8 cellular contexts compared by ENCODE assay signal in genomic region chr19:16470541-16470910, GRCh38. TPM values are rescaled to one million over a fixed set of nuclear protein-coding genes. Genes with fewer than 3 reads are reported as not detected.
DNase-seq lines count a peak whose midpoint lies in the region; ATAC-seq and TF ChIP-seq lines count a peak whose summit lies in the region.

No MANE protein-coding gene starts in this region.

- no peaks in the 10 kb centered on the region for H3K27me3 ChIP-seq in OCI-LY3 (ENCODE audit: low read depth, low read length)
- no peaks in the 10 kb centered on the region for H3K27me3 ChIP-seq in endodermal cell (ENCODE audit: control insufficient read depth, insufficient read depth, low read length, poor library complexity, severe bottlenecking)
- H3K27me3 ChIP-seq in parathyroid adenoma (ENCODE audit: control insufficient read depth, insufficient read depth, low read length) = no peaks in the 10 kb centered on the region

- H3K9ac ChIP-seq in OCI-LY3 (ENCODE audit: low read length) (peak overlapping the region; percentile 50), endodermal cell (ENCODE audit: extremely low read depth, low read length, poor library complexity, severe bottlenecking) (peak overlapping the region; percentile 79), parathyroid adenoma (no peak overlapping the region)

- H3K4me3 Mint-ChIP-seq in endodermal cell = peak overlapping the region; percentile 81

- H3K36me3 ChIP-seq in OCI-LY3 (replicated peaks; ENCODE audit: low read depth, low read length) (peaks cover 8% of the 10 kb centered on the region), endodermal cell (ENCODE audit: control insufficient read depth, insufficient read depth, low read length) (no peaks in the 10 kb centered on the region), parathyroid adenoma (ENCODE audit: control insufficient read depth, insufficient read depth, low read length) (no peaks in the 10 kb centered on the region)

- no peak overlapping the region for H3K27ac Mint-ChIP-seq in endodermal cell

- H3K4me2 ChIP-seq in OCI-LY3 (ENCODE audit: low read length) = peak overlapping the region; percentile 92
- peak overlapping the region; percentile 77 for H3K4me2 ChIP-seq in parathyroid adenoma (ENCODE audit: low read length)

- H3K9me3 Mint-ChIP-seq in endodermal cell = peaks cover 3% of the 10 kb centered on the region

- H3K4me1 ChIP-seq in OCI-LY3 (ENCODE audit: low read length) (peaks cover 25% of the 10 kb centered on the region), endodermal cell (ENCODE audit: control insufficient read depth, insufficient read depth, low read length) (peaks cover 8% of the 10 kb centered on the region), parathyroid adenoma (peaks cover 11% of the 10 kb centered on the region)

- H2AFZ ChIP-seq in OCI-LY3 (ENCODE audit: low read depth, low read length) = no peak overlapping the region
- no peak overlapping the region for H2AFZ ChIP-seq in parathyroid adenoma

- H3K9me3 ChIP-seq in OCI-LY3 (ENCODE audit: insufficient read depth, low read length) = no peaks in the 10 kb centered on the region
- H3K9me3 ChIP-seq in endodermal cell (ENCODE audit: control insufficient read depth, low read length) = peaks cover 6% of the 10 kb centered on the region
- no peaks in the 10 kb centered on the region for H3K9me3 ChIP-seq in parathyroid adenoma (ENCODE audit: control insufficient read depth, low read length)

- ATAC-seq in HG03457 (IDR thresholded peaks at IDR 0.05; ENCODE audit: unreplicated experiment) (no peak), GM18873 (IDR thresholded peaks at IDR 0.05; ENCODE audit: low FRiP score, unreplicated experiment) (no peak)

- H3K4me1 Mint-ChIP-seq in endodermal cell = peaks cover 23% of the 10 kb centered on the region

- TF ChIP-seq CTCF in OCI-LY3 (IDR thresholded peaks at IDR 0.05; ENCODE audit: low read depth, low read length) (no peak), endodermal cell (conservative IDR thresholded peaks at IDR 0.05) (no peak), parathyroid adenoma (IDR thresholded peaks at IDR 0.05) (no peak)

- peaks cover 38% of the 10 kb centered on the region for H4K20me1 ChIP-seq in OCI-LY3 (ENCODE audit: insufficient read depth, low read length)

- H3K27ac ChIP-seq in OCI-LY3 (ENCODE audit: low read length) = no peak overlapping the region
- H3K27ac ChIP-seq in endodermal cell (ENCODE audit: low read depth, low read length) = no peak overlapping the region
- peak overlapping the region; percentile 29 for H3K27ac ChIP-seq in parathyroid adenoma

- H3K79me2 ChIP-seq in OCI-LY3 (ENCODE audit: low read length) (peaks cover 60% of the 10 kb centered on the region), parathyroid adenoma (peaks cover 56% of the 10 kb centered on the region)

- DNase-seq in ELR (ENCODE audit: low read depth) = peak; percentile 14
- DNase-seq in endodermal cell = no peak
- DNase-seq in NCI-H2081 (lab: John Stamatoyannopoulos, UW) = no peak
- DNase-seq in DMS 273 (lab: John Stamatoyannopoulos, UW; ENCODE audit: unreplicated experiment) = no peak

- H3K27me3 Mint-ChIP-seq in endodermal cell (ENCODE audit: insufficient read depth) = peaks cover 28% of the 10 kb centered on the region

- whole genome bisulfite sequencing in endodermal cell (ENCODE audit: insufficient coverage in 1 of 2, insufficient read length in 1 of 2), 2 experiments = 43 to 51% methylated on average over 7 of the region's 7 CpGs

- H3K4me3 ChIP-seq in OCI-LY3 (ENCODE audit: low read length) (peak overlapping the region; percentile 79), endodermal cell (ENCODE audit: low read length) (peak overlapping the region; percentile 86), parathyroid adenoma (ENCODE audit: low read depth, low read length) (peak overlapping the region; percentile 64)

- H3K36me3 Mint-ChIP-seq in endodermal cell (ENCODE audit: low read depth) = peaks cover 2% of the 10 kb centered on the region

RNA-seq across cellular contexts. Expression of gene EPS15L1, which starts 1.2 kb away (rescaled TPM):
- 10 to 100 TPM; 35.1 to 43.8 TPM for total RNA-seq in endodermal cell
- polyA plus RNA-seq in endodermal cell (2013, experiment 1 of 2) = 42.0 TPM
- polyA plus RNA-seq in endodermal cell (2013, experiment 2 of 2) = 38.7 TPM

RNA-seq across cellular contexts. Expression of gene CALR3, which starts 25.4 kb away (rescaled TPM):
- under 1 TPM in 1 of 2 donors, not detected in 1; 0.27 TPM for total RNA-seq in endodermal cell
- not detected for polyA plus RNA-seq in endodermal cell (2013, experiment 1 of 2)
- polyA plus RNA-seq in endodermal cell (2013, experiment 2 of 2) = not detected

RNA-seq across cellular contexts. Expression of gene C19orf44, which starts 25.7 kb away (rescaled TPM):
- 1 to 10 TPM; 7.9 TPM for total RNA-seq in endodermal cell
- 7.0 TPM for polyA plus RNA-seq in endodermal cell (2013, experiment 1 of 2)
- 7.9 TPM for polyA plus RNA-seq in endodermal cell (2013, experiment 2 of 2)
